ENCODE assay signal across 18 cellular contexts in genomic region chr4:8355306-8355705, GRCh38.
DNase-seq lines count a peak whose midpoint lies in the region; ATAC-seq and TF ChIP-seq lines count a peak whose summit lies in the region.
"Had no signal": no experiment of that assay in that cellular context is flagged by ENCODE, and none has a peak within 500 bp of the region (broad histone marks: within the 10 kb centered on the region; RNA-seq: fewer than 3 reads in every experiment).

No MANE protein-coding gene starts in this region.

- TF ChIP-seq EP300 in esophagus muscularis mucosa (IDR thresholded peaks at IDR 0.05) (no peak), sigmoid colon (IDR thresholded peaks at IDR 0.05) (no peak)

- TF ChIP-seq POLR2A in esophagus muscularis mucosa (IDR thresholded peaks at IDR 0.05; ENCODE audit: low read depth) (no peak), sigmoid colon (IDR thresholded peaks at IDR 0.05) (no peak)

- H3K36me3 ChIP-seq in esophagus muscularis mucosa (no peaks in the 10 kb centered on the region), sigmoid colon (no peaks in the 10 kb centered on the region)
- H3K36me3 ChIP-seq: cardiac muscle cell, gastrocnemius medialis, transverse colon had no signal

- intact Hi-C loops in esophagus muscularis mucosa (cut with DNase I) (no loop called here), sigmoid colon (cut with DNase I) (no loop called here)

- peak overlapping the region in 3 of 4 donors; percentile 11 to 33 (median 21) for H3K27ac ChIP-seq in esophagus muscularis mucosa (replicated peaks in 1 of 4)
- H3K27ac ChIP-seq in sigmoid colon, result peak overlapping the region in 3 of 4 donors; percentile 40 to 76 (median 57)
- H3K27ac ChIP-seq: cardiac muscle cell, gastrocnemius medialis had no signal

- H3K9me3 ChIP-seq in esophagus muscularis mucosa, result no peaks in the 10 kb centered on the region
- H3K9me3 ChIP-seq in sigmoid colon, result no peaks in the 10 kb centered on the region
- H3K9me3 ChIP-seq: gastrocnemius medialis, transverse colon had no signal

- peak; percentile 33 for DNase-seq in HPDE6-E6E7 (ENCODE audit: extremely low spot score)
- peak; percentile 55 for DNase-seq in SW480 (ENCODE audit: low spot score)
- DNase-seq in esophagus muscularis mucosa (ENCODE audit: extremely low spot score), result no peak
- DNase-seq in sigmoid colon, result no peak
- no peak for DNase-seq in DMS114 treated with DMSO at 0.1 percent for 48 hours (lab: John Stamatoyannopoulos, UW; ENCODE audit: unreplicated experiment)
- DNase-seq in activated CD4-positive, alpha-beta T cell treated with anti-CD3 and anti-CD28 coated beads for 1 hour, result no peak
- DNase-seq: activated CD4-positive, alpha-beta T cell treated with anti-CD3 and anti-CD28 coated beads, Interleukin-2, amount 10 ng/mL, durations not matched to agents 24 days and 14 days; gastrocnemius medialis; H7; left colon; NCI-H1105; NCI-H2081 treated with DMSO at 0.1 percent for 48 hours; NCI-H510A treated with DMSO at 0.1 percent for 48 hours; stimulated activated naive CD8-positive, alpha-beta T cell treated with anti-CD3 and anti-CD28 coated beads, Interleukin-15, Interleukin-2, amounts not matched to agents 100 U/mL and 50 U/mL, for 24 hours; transverse colon had no signal

- peaks cover 17 to 62% (median 53%) of the 10 kb centered on the region in 4 donors for H3K4me1 ChIP-seq in esophagus muscularis mucosa
- peaks cover 0 to 60% (median 48%) of the 10 kb centered on the region in 4 donors for H3K4me1 ChIP-seq in sigmoid colon

- whole genome bisulfite sequencing in esophagus muscularis mucosa, result 48% methylated on average over 6 of the region's 6 CpGs
- WGBS in sigmoid colon, 2 donors, result 67 to 78% methylated on average over 6 of the region's 6 CpGs

- H3K27me3 ChIP-seq in esophagus muscularis mucosa (no peaks in the 10 kb centered on the region), sigmoid colon (no peaks in the 10 kb centered on the region)
- H3K27me3 ChIP-seq: cardiac muscle cell, gastrocnemius medialis, transverse colon had no signal

- TF ChIP-seq CTCF in esophagus muscularis mucosa (IDR thresholded peaks at IDR 0.05) (no peak), sigmoid colon (IDR thresholded peaks at IDR 0.05) (no peak)

- no peak for ATAC-seq in GM21367 (IDR thresholded peaks at IDR 0.05; ENCODE audit: unreplicated experiment)
- ATAC-seq in HG03378 (IDR thresholded peaks at IDR 0.05; ENCODE audit: unreplicated experiment), result no peak
- ATAC-seq: gastrocnemius medialis; left colon; stimulated activated naive CD8-positive, alpha-beta T cell treated with anti-CD3 and anti-CD28 coated beads, Interleukin-15, Interleukin-2, amounts not matched to agents 100 U/mL and 50 U/mL, for 24 hours had no signal

- H3K4me3 ChIP-seq in esophagus muscularis mucosa, result no peak overlapping the region
- H3K4me3 ChIP-seq in sigmoid colon, result no peak overlapping the region
- H3K4me3 ChIP-seq: cardiac muscle cell, gastrocnemius medialis, transverse colon had no signal

Comparison
In these comparisons a context has a peak if more than half of its experiments do, and no peak if none do; other contexts are left out.
1. DNase-seq: peak in HPDE6-E6E7 (single experiment) and SW480 (single experiment); none in esophagus muscularis mucosa (single experiment), sigmoid colon (single experiment), DMS114 treated with DMSO at 0.1 percent for 48 hours (single experiment) and activated CD4-positive, alpha-beta T cell treated with anti-CD3 and anti-CD28 coated beads for 1 hour (single experiment).